Comparison of ENCODE assay signal across 9 cellular contexts in genomic region chr1:19644422-19644760, GRCh38. TPM values are rescaled to one million over a fixed set of nuclear protein-coding genes. Genes with fewer than 3 reads are reported as not detected.
DNase-seq lines count a peak whose midpoint lies in the region; ATAC-seq and TF ChIP-seq lines count a peak whose summit lies in the region.
"Had no signal": no experiment of that assay in that cellular context is flagged by ENCODE, and none has a peak within 500 bp of the region (broad histone marks: within the 10 kb centered on the region; RNA-seq: fewer than 3 reads in every experiment).

No MANE protein-coding gene starts in this region.

- H3K27ac ChIP-seq in left ventricle myocardium inferior (replicated peaks), result peak overlapping the region; percentile 92

- H3K4me1 Mint-ChIP-seq in T-helper 17 cell, result peaks cover 28% of the 10 kb centered on the region
- H3K4me1 Mint-ChIP-seq in stimulated activated memory B cell treated with anti-CD40 and anti-IgM and Interleukin-4, amounts not matched to agents 10 μg/mL and 1 μg/mL and 100 μg/mL, for 72 hours, result peaks cover 34% of the 10 kb centered on the region
- H3K4me1 Mint-ChIP-seq in T-helper 2 cell treated with Interferon-gamma antibody and Interleukin-4, amounts not matched to agents 5 μg/mL and 100 μg/mL, for 36 hours (ENCODE audit: low read depth), result peaks cover 37% of the 10 kb centered on the region

- intact Hi-C loops in left ventricle myocardium inferior (cut with micrococcal nuclease), result no loop called here

- TF ChIP-seq CTCF in left ventricle myocardium inferior (IDR thresholded peaks at IDR 0.05; ENCODE audit: borderline replicate concordance), result no peak

- H3K4me3 Mint-ChIP-seq in T-helper 17 cell, result peak overlapping the region; percentile 100
- peak overlapping the region; percentile 86 for H3K4me3 Mint-ChIP-seq in stimulated activated memory B cell treated with anti-CD40 and anti-IgM and Interleukin-4, amounts not matched to agents 10 μg/mL and 1 μg/mL and 100 μg/mL, for 72 hours
- no peak overlapping the region for H3K4me3 Mint-ChIP-seq in T-helper 2 cell treated with Interferon-gamma antibody and Interleukin-4, amounts not matched to agents 5 μg/mL and 100 μg/mL, for 36 hours

- H3K36me3 Mint-ChIP-seq in T-helper 17 cell (ENCODE audit: low read depth), result peaks cover 3% of the 10 kb centered on the region
- H3K36me3 Mint-ChIP-seq in stimulated activated memory B cell treated with anti-CD40 and anti-IgM and Interleukin-4, amounts not matched to agents 10 μg/mL and 1 μg/mL and 100 μg/mL, for 72 hours, result peaks cover 5% of the 10 kb centered on the region
- peaks cover 2% of the 10 kb centered on the region for H3K36me3 Mint-ChIP-seq in T-helper 2 cell treated with Interferon-gamma antibody and Interleukin-4, amounts not matched to agents 5 μg/mL and 100 μg/mL, for 36 hours (ENCODE audit: low read depth)

- peak overlapping the region; percentile 87 for H3K4me3 ChIP-seq in left ventricle myocardium inferior

- peaks cover 67% of the 10 kb centered on the region for H3K4me1 ChIP-seq in left ventricle myocardium inferior

- no peaks in the 10 kb centered on the region for H3K9me3 ChIP-seq in T-helper 17 cell (ENCODE audit: control insufficient read depth, low read length, poor library complexity, severe bottlenecking)
- H3K9me3 ChIP-seq in left ventricle myocardium inferior (replicated peaks), result no peaks in the 10 kb centered on the region

- no peaks in the 10 kb centered on the region for H3K36me3 ChIP-seq in left ventricle myocardium inferior

- peaks cover 4% of the 10 kb centered on the region for H3K27me3 ChIP-seq in left ventricle myocardium inferior (ENCODE audit: low read depth)

- ATAC-seq in GM21381 (IDR thresholded peaks at IDR 0.05; ENCODE audit: unreplicated experiment), result peak; percentile 32
- no peak for ATAC-seq in T-helper 17 cell
- peak; percentile 14 for ATAC-seq in stimulated activated memory B cell treated with anti-CD40 and anti-IgM and Interleukin-4, amounts not matched to agents 10 μg/mL and 1 μg/mL and 100 μg/mL, for 72 hours
- no peak for ATAC-seq in HG02884 (IDR thresholded peaks at IDR 0.05; ENCODE audit: unreplicated experiment)

- H3K27ac Mint-ChIP-seq in T-helper 17 cell, result peak overlapping the region; percentile 92
- H3K27ac Mint-ChIP-seq in stimulated activated memory B cell treated with anti-CD40 and anti-IgM and Interleukin-4, amounts not matched to agents 10 μg/mL and 1 μg/mL and 100 μg/mL, for 72 hours, result peak overlapping the region; percentile 64
- no peak overlapping the region for H3K27ac Mint-ChIP-seq in T-helper 2 cell treated with Interferon-gamma antibody and Interleukin-4, amounts not matched to agents 5 μg/mL and 100 μg/mL, for 36 hours

- no peaks in the 10 kb centered on the region for H3K27me3 Mint-ChIP-seq in T-helper 17 cell
- H3K27me3 Mint-ChIP-seq in stimulated activated memory B cell treated with anti-CD40 and anti-IgM and Interleukin-4, amounts not matched to agents 10 μg/mL and 1 μg/mL and 100 μg/mL, for 72 hours, result peaks cover 78% of the 10 kb centered on the region
- peaks cover 18% of the 10 kb centered on the region for H3K27me3 Mint-ChIP-seq in T-helper 2 cell treated with Interferon-gamma antibody and Interleukin-4, amounts not matched to agents 5 μg/mL and 100 μg/mL, for 36 hours (ENCODE audit: low read depth)

- DNase-seq in T-helper 17 cell (no peak), left ventricle myocardium inferior (no peak), cerebellum (ENCODE audit: low spot score) (no peak), HuH-7 (ENCODE audit: low spot score) (no peak)
- DNase-seq in T-helper 2 cell treated with Interferon-gamma antibody and Interleukin-4, amounts not matched to agents 5 μg/mL and 100 μg/mL, for 36 hours (ENCODE audit: low spot score), result no peak

- H3K9me3 Mint-ChIP-seq in stimulated activated memory B cell treated with anti-CD40 and anti-IgM and Interleukin-4, amounts not matched to agents 10 μg/mL and 1 μg/mL and 100 μg/mL, for 72 hours, result no peaks in the 10 kb centered on the region
- no peaks in the 10 kb centered on the region for H3K9me3 Mint-ChIP-seq in T-helper 2 cell treated with Interferon-gamma antibody and Interleukin-4, amounts not matched to agents 5 μg/mL and 100 μg/mL, for 36 hours

RNA-seq across cellular contexts. Expression of gene NBL1, which starts 0.3 kb away (rescaled TPM):
- total RNA-seq in T-helper 17 cell, result 10 to 100 TPM; 32.0 to 32.3 TPM
- total RNA-seq in left ventricle myocardium inferior, result 30.0 TPM
- total RNA-seq in cerebellum, result 12.5 TPM

RNA-seq across cellular contexts. Expression of gene HTR6, which starts 20.3 kb away (rescaled TPM):
- total RNA-seq in T-helper 17 cell, result under 1 TPM; 0.16 to 0.17 TPM
- total RNA-seq in left ventricle myocardium inferior, result not detected
- 0.09 TPM for total RNA-seq in cerebellum
- total RNA-seq: LHCN-M2 had no signal

Comparison
In these comparisons a context has a peak if more than half of its experiments do, and no peak if none do; other contexts are left out.
1. ATAC-seq: peak in GM21381 (single experiment) and stimulated activated memory B cell treated with anti-CD40 and anti-IgM and Interleukin-4, amounts not matched to agents 10 μg/mL and 1 μg/mL and 100 μg/mL, for 72 hours (single experiment); none in T-helper 17 cell (single experiment) and HG02884 (single experiment).